In genomic region chr11:120169981-120170698, GRCh38 we compare ENCODE assay signal across 1 cellular context.
TF ChIP-seq lines count a peak whose summit lies in the region.

No MANE protein-coding gene starts in this region.

TF ChIP-seq in HepG2, 621 proteins besides CTCF, POLR2A, EP300 and RAD21:
- no peak for TF ChIP-seq ZNF713 (CRISPR knock-in tag; IDR thresholded peaks at IDR 0.05)
- TF ChIP-seq ZNF350 (CRISPR knock-in tag; IDR thresholded peaks at IDR 0.05; ENCODE audit: borderline replicate concordance, low read depth), result 0 out of 2 replicates have a peak, but pooled peaks have one; percentile 20
- TF ChIP-seq MAFF (IDR thresholded peaks at IDR 0.05; ENCODE audit: low read depth, low read length), result no peak
- no peak for TF ChIP-seq HIVEP1 (CRISPR knock-in tag; IDR thresholded peaks at IDR 0.05)
- no peak for TF ChIP-seq THRA (CRISPR knock-in tag; IDR thresholded peaks at IDR 0.05; ENCODE audit: borderline replicate concordance)
- TF ChIP-seq ZBTB7B (CRISPR knock-in tag; IDR thresholded peaks at IDR 0.05), result no peak
- TF ChIP-seq U2AF1 (optimal IDR thresholded peaks at IDR 0.05; ENCODE audit: low read depth, low read length), result no peak
- no peak for TF ChIP-seq ZNF143 (CRISPR knock-in tag; IDR thresholded peaks at IDR 0.05)
